In genomic region chr12:45670339-45671065, GRCh38 we compare ENCODE assay signal across 8 cellular contexts. TPM values are rescaled to one million over a fixed set of nuclear protein-coding genes. Genes with fewer than 3 reads are reported as not detected.
DNase-seq lines count a peak whose midpoint lies in the region; ATAC-seq, FAIRE-seq and TF ChIP-seq lines count a peak whose summit lies in the region.

No MANE protein-coding gene starts in this region.

- no peak for TF ChIP-seq POLR2A in GM12892 (IDR thresholded peaks at IDR 0.05; ENCODE audit: low read depth, low read length)

- peaks cover 1% of the 10 kb centered on the region for H3K4me1 ChIP-seq in right cardiac atrium (ENCODE audit: control insufficient read depth, insufficient read depth, low read length)

- no peaks in the 10 kb centered on the region for H3K9me3 ChIP-seq in right cardiac atrium (ENCODE audit: control insufficient read depth, low read length)

- no peaks in the 10 kb centered on the region for H3K27me3 ChIP-seq in right cardiac atrium (ENCODE audit: control insufficient read depth, insufficient read depth)

- DNase-seq in GM12892 (ENCODE audit: insufficient read length), result no peak
- DNase-seq in KG1 (lab: John Stamatoyannopoulos, UW), result peak; percentile 57
- DNase-seq in right cardiac atrium, result no peak
- no peak for DNase-seq in stimulated activated naive CD4-positive, alpha-beta T cell treated with Interleukin-2 at 50 U/mL for 16 hours (lab: John Stamatoyannopoulos, UW)
- DNase-seq in T1000 (lab: John Stamatoyannopoulos, UW), result no peak
- no peak for DNase-seq in activated CD8-positive, alpha-beta memory T cell treated with anti-CD3 and anti-CD28 coated beads for 24 hours
- DNase-seq in occipital lobe (lab: John Stamatoyannopoulos, UW), result no peak

- ATAC-seq in GM21717 (IDR thresholded peaks at IDR 0.05; ENCODE audit: unreplicated experiment) (peak; percentile 58), right cardiac atrium (no peak)

- H3K27ac ChIP-seq in right cardiac atrium (ENCODE audit: low read length), result peak overlapping the region; percentile 78

- 89% methylated on average over 5 of the region's 5 CpGs for WGBS in right cardiac atrium

- FAIRE-seq in GM12892 (lab: Jason Lieb, UNC), result peak; percentile 76

- no peak overlapping the region for H3K4me3 ChIP-seq in right cardiac atrium (ENCODE audit: low read length)

- intact Hi-C loops in right cardiac atrium (cut with DNase I), result no loop called here

RNA-seq across cellular contexts. Expression of gene ARID2, which starts 59.0 kb away (rescaled TPM):
- 9.9 TPM for polyA plus RNA-seq in GM12892 (2012; ENCODE audit: missing spikeins)
- 10 to 100 TPM; 19.1 to 21.0 (median 20.1) TPM for total RNA-seq in right cardiac atrium
- polyA plus RNA-seq in right cardiac atrium, result 5.4 TPM
- 46.5 TPM for total RNA-seq in occipital lobe
